12 cellular contexts compared by ENCODE assay signal in the genomic region with DNA sequence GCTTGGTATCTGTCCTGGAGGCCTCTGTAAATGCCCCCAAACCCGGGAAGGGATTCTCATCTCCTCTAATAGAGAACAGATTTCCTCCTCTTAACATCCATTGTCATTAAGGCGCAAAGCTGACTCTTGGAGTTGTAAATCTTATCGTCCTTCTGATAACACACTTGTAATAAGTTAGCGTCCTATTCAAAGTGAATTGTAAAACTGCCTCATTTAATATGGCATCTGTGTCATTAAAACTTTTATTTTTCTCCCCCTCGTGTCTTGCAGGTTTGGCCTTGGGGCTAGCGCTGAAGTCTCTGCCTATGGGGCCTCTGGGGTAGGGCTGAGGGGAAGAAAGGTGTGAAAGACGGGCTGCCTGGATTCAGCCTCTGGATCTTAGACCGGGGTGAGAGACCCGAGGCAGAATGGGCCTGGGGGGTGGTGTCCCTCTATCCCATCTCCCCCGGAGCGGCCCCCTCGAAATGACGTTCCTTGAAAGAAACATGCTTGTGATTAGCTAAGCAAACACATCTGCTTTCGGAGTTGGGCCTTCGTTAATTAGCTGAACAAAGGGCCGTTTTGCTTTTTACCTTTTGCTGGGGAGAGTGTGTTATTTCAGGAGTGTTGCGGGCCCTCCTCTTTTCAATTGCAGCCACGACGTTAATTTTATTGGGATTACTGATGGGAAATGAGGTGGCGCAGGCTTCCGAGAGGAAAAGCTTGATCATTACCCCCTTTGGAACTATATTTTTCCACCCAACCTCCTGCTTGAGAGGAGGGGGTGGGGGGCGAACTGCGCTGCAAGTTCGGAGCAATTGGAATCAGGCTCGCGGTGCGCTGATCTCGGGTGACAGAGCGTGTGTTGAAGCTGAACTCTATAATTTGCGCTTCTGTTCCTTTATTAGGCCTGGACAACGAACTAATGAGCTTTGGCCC. TPM values are rescaled to one million over a fixed set of nuclear protein-coding genes. Genes with fewer than 3 reads are reported as not detected.
A peak's percentile ranks its signal among the peaks of the same experiment; 100 is the strongest.
DNase-seq lines count a peak whose midpoint lies in the region; ATAC-seq and TF ChIP-seq lines count a peak whose summit lies in the region.
"Had no signal": no experiment of that assay in that cellular context is flagged by ENCODE, and none has a peak within 500 bp of the region (broad histone marks: within the 10 kb centered on the region; RNA-seq: fewer than 3 reads in every experiment).

No MANE protein-coding gene starts in this region.

- no peaks in the 10 kb centered on the region for H3K9me3 Mint-ChIP-seq in osteocyte (ENCODE audit: unreplicated experiment)

- H3K36me3 ChIP-seq in fibroblast of lung (ENCODE audit: control insufficient read depth, insufficient read depth, low read length) (peaks cover 13% of the 10 kb centered on the region), urinary bladder (ENCODE audit: insufficient read depth) (peaks cover 1% of the 10 kb centered on the region), BE2C (peaks cover 4% of the 10 kb centered on the region), mesendoderm (ENCODE audit: control insufficient read depth, insufficient read depth, low read length) (no peaks in the 10 kb centered on the region)

- no peaks in the 10 kb centered on the region for H4K20me1 ChIP-seq in fibroblast of lung (ENCODE audit: control insufficient read depth, extremely low read depth, insufficient read depth, low read length)

- H2BK15ac ChIP-seq in mesendoderm (replicated peaks; ENCODE audit: low read depth) = no peak overlapping the region

- intact Hi-C loops in Right ventricle myocardium superior (cut with DNase I) (loop anchor here (5.0 kb wide), 1 partner anchor 1086 kb away; no protein-coding TSS in a partner anchor), left ventricle myocardium superior (cut with micrococcal nuclease) (no loop called here)

- H3K9ac ChIP-seq in fibroblast of lung (ENCODE audit: insufficient read depth, low read length) (peak overlapping the region; percentile 70), mesendoderm (ENCODE audit: low read length) (no peak overlapping the region)

- H3K4me1 Mint-ChIP-seq in osteocyte (ENCODE audit: unreplicated experiment) = peaks cover 65% of the 10 kb centered on the region

- H3K18ac ChIP-seq in mesendoderm (ENCODE audit: low read length) = no peak overlapping the region

- no peak overlapping the region for H2AFZ ChIP-seq in fibroblast of lung (ENCODE audit: low read length)

- peak overlapping the region; percentile 55 to 100 (median 67) for H3K4me3 ChIP-seq in fibroblast of lung (replicated peaks in 1 of 4; ENCODE audit: control extremely low read depth in 1 of 4, insufficient read depth in 1 of 4, low read depth in 3 of 4, low read length in 4 of 4)
- H3K4me3 ChIP-seq in urinary bladder (ENCODE audit: low read depth, low read length) = peak overlapping the region; percentile 61
- H3K4me3 ChIP-seq in BE2C (ENCODE audit: low read depth, low read length) = no peak overlapping the region
- H3K4me3 ChIP-seq in mesendoderm (ENCODE audit: low read length) = no peak overlapping the region

- peak overlapping the region; percentile 96 for H3K27ac Mint-ChIP-seq in osteocyte (ENCODE audit: unreplicated experiment)

- no peak for TF ChIP-seq CTCF in fibroblast of lung (conservative IDR thresholded peaks at IDR 0.05 in 1 of 2, IDR thresholded peaks at IDR 0.05 in 1 of 2; ENCODE audit: low read depth in 1 of 2, low read length in 2 of 2)
- TF ChIP-seq CTCF in osteocyte (IDR thresholded peaks at IDR 0.05) = no peak
- TF ChIP-seq CTCF in BE2C (IDR thresholded peaks at IDR 0.05; ENCODE audit: low read depth, low read length) = no peak

- peaks cover 99% of the 10 kb centered on the region for H3K79me2 ChIP-seq in fibroblast of lung (ENCODE audit: control insufficient read depth, insufficient read depth, low read length)
- no peaks in the 10 kb centered on the region for H3K79me2 ChIP-seq in mesendoderm (ENCODE audit: control insufficient read depth, insufficient read depth, low read length)

- H3K27ac ChIP-seq in fibroblast of lung (ENCODE audit: insufficient read depth, low read length) (peak overlapping the region; percentile 85), urinary bladder (ENCODE audit: low read depth) (peak overlapping the region; percentile 28), mesendoderm (ENCODE audit: low read depth, low read length) (no peak overlapping the region)

- H3K27me3 ChIP-seq in fibroblast of lung (ENCODE audit: control insufficient read depth, insufficient read depth, low read length) (no peaks in the 10 kb centered on the region), BE2C (no peaks in the 10 kb centered on the region), mesendoderm (ENCODE audit: insufficient read depth, low read length, poor library complexity) (peaks cover 54% of the 10 kb centered on the region)

- peak overlapping the region; percentile 99 for H3K4me3 Mint-ChIP-seq in osteocyte (ENCODE audit: unreplicated experiment)
- H3K4me3 Mint-ChIP-seq: activated CD8-positive, alpha-beta T cell treated with anti-CD3 and anti-CD28 coated beads, Interleukin-2, amount 10 ng/mL, durations not matched to agents 7 days and 5 days had no signal

- no peak overlapping the region for H3K56ac ChIP-seq in mesendoderm (ENCODE audit: low read length)

- no peak overlapping the region for H3K4ac ChIP-seq in mesendoderm (ENCODE audit: low read depth, low read length)

- no peak overlapping the region for H2AK5ac ChIP-seq in mesendoderm (ENCODE audit: low read length)

- no peaks in the 10 kb centered on the region for H3K27me3 Mint-ChIP-seq in osteocyte (ENCODE audit: unreplicated experiment)

- H3K9me3 ChIP-seq in fibroblast of lung (ENCODE audit: control insufficient read depth, insufficient read depth, low read depth, low read length) (no peaks in the 10 kb centered on the region), BE2C (no peaks in the 10 kb centered on the region)

- no peak overlapping the region for H2BK5ac ChIP-seq in mesendoderm (ENCODE audit: low read length)

- no peaks in the 10 kb centered on the region for H3K79me1 ChIP-seq in mesendoderm (ENCODE audit: low read length)

- WGBS in urinary bladder = 64% methylated on average over 31 of the region's 31 CpGs
- no CpG with 5 or more reads among the region's 31 CpGs for WGBS in mesendoderm (ENCODE audit: extremely low coverage, insufficient coverage, low lambda C conversion rate)

- H3K4me2 ChIP-seq in fibroblast of lung (ENCODE audit: extremely low read depth, insufficient read depth, low read length) (peak overlapping the region; percentile 94), mesendoderm (ENCODE audit: low read length) (no peak overlapping the region)

- no peak overlapping the region for H4K5ac ChIP-seq in mesendoderm (ENCODE audit: low read length)

- peaks cover 67% of the 10 kb centered on the region for H3K36me3 Mint-ChIP-seq in osteocyte (ENCODE audit: unreplicated experiment)

- no peak for ATAC-seq in Right ventricle myocardium superior (ENCODE audit: poor library complexity)
- no peak for ATAC-seq in left ventricle myocardium superior
- ATAC-seq: activated CD8-positive, alpha-beta T cell treated with anti-CD3 and anti-CD28 coated beads, Interleukin-2, amount 10 ng/mL, durations not matched to agents 7 days and 5 days had no signal

- peaks cover 2% of the 10 kb centered on the region for H3K4me1 ChIP-seq in fibroblast of lung (ENCODE audit: control insufficient read depth, extremely low read depth, insufficient read depth, low read length)
- no peaks in the 10 kb centered on the region for H3K4me1 ChIP-seq in urinary bladder (ENCODE audit: insufficient read depth)
- H3K4me1 ChIP-seq in BE2C = peaks cover 9% of the 10 kb centered on the region
- H3K4me1 ChIP-seq in mesendoderm (ENCODE audit: control insufficient read depth, low read depth, low read length) = no peaks in the 10 kb centered on the region

- no peak overlapping the region for H3K23ac ChIP-seq in mesendoderm (ENCODE audit: low read length)

- peak; percentile 26 for DNase-seq in Right ventricle myocardium superior
- DNase-seq in left ventricle myocardium superior = no peak
- peak; percentile 51 to 64 for DNase-seq in fibroblast of lung (ENCODE audit: low read depth in 2 of 2)
- no peak for DNase-seq in osteocyte (ENCODE audit: extremely low spot score, unreplicated experiment)
- DNase-seq in BE2C = no peak
- DNase-seq in HuH-7.5 (ENCODE audit: low spot score) = no peak
- no peak for DNase-seq in mesendoderm
- DNase-seq: activated CD8-positive, alpha-beta T cell treated with anti-CD3 and anti-CD28 coated beads, Interleukin-2, amount 10 ng/mL, durations not matched to agents 7 days and 5 days; cerebellar nuclear complex; NCI-H1092 treated with DMSO at 0.1 percent for 48 hours; RPMI8226 had no signal

- no peak overlapping the region for H2BK120ac ChIP-seq in mesendoderm (ENCODE audit: low read depth, low read length)

- H4K8ac ChIP-seq in mesendoderm (ENCODE audit: low read depth, low read length) = no peak overlapping the region

RNA-seq across cellular contexts. Expression of a gene that starts 12.4 kb away (rescaled TPM):
- 11.0 TPM for total RNA-seq in Right ventricle myocardium superior
- 18.0 TPM for total RNA-seq in left ventricle myocardium superior
- total RNA-seq in fibroblast of lung = 9.2 and 15.7 TPM in 2 replicates
- 66.5 and 130 TPM in 2 replicates for polyA plus RNA-seq in fibroblast of lung
- polyA plus RNA-seq in fibroblast of lung (2012) = 124 and 286 TPM in 2 replicates
- polyA minus RNA-seq in fibroblast of lung (ENCODE audit: low replicate concordance) = 78.0 and 158 TPM in 2 replicates
- total RNA-seq in osteocyte = 286 and 292 TPM in 2 replicates
- 28.0 TPM for total RNA-seq in urinary bladder
- 66.2 TPM for polyA plus RNA-seq in urinary bladder
- polyA plus RNA-seq in BE2C (2012; ENCODE audit: insufficient read depth, insufficient read length, low read depth) = 82.4 TPM
- polyA plus RNA-seq in mesendoderm (2013, experiment 1 of 2) = 0.03 TPM
- polyA plus RNA-seq in mesendoderm (2013, experiment 2 of 2) = 0.04 TPM
- total RNA-seq: activated CD8-positive, alpha-beta T cell treated with anti-CD3 and anti-CD28 coated beads, Interleukin-2, amount 10 ng/mL, durations not matched to agents 7 days and 5 days had no signal

Comparison
In these comparisons a context has a peak if more than half of its experiments do, and no peak if none do; other contexts are left out.
1. DNase-seq: peak in Right ventricle myocardium superior (single experiment) and fibroblast of lung (2 of 2); none in left ventricle myocardium superior (single experiment), osteocyte (single experiment), BE2C (single experiment), HuH-7.5 (single experiment) and mesendoderm (single experiment).
2. H3K4me3 ChIP-seq: peak in fibroblast of lung (4 of 4) and urinary bladder (single experiment); none in BE2C (single experiment) and mesendoderm (single experiment).